Comparison of ENCODE assay signal across 1 cellular context in the genomic region with DNA sequence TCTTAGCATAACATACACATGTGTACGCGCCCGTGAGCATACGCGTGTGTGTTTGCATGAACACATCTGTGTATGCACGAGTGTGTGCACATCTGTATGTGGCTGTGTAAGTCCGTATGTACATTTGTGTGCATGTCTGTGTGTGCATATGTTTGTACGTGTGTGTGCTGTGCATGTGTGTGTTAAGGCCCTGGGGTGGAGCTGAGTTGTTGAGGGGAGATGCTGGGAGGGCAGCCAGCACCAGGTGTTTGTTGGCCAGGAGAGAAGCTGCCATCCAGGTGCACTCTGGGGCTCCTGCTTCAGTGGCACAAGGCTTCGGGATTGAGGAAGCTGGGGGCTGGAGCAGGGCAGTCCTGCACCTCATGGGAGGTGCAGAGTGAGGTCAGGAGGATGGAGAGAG.
TF ChIP-seq lines count a peak whose summit lies in the region.

No MANE protein-coding gene starts in this region.

TF ChIP-seq in H1, 55 proteins besides CTCF, POLR2A, EP300 and RAD21 (continued from another document):
- TF ChIP-seq TAF7 (optimal IDR thresholded peaks at IDR 0.05; ENCODE audit: borderline replicate concordance, low read depth, low read length), result no peak
- TF ChIP-seq FOSL1 (IDR thresholded peaks at IDR 0.05; ENCODE audit: insufficient read depth, low read depth, low read length), result no peak
- no peak for TF ChIP-seq BCL11A (IDR thresholded peaks at IDR 0.05; ENCODE audit: low read depth in 2 of 2, low read length in 2 of 2)
- no peak for TF ChIP-seq SP4 (IDR thresholded peaks at IDR 0.05; ENCODE audit: low read length)
- TF ChIP-seq, protein P1, sequence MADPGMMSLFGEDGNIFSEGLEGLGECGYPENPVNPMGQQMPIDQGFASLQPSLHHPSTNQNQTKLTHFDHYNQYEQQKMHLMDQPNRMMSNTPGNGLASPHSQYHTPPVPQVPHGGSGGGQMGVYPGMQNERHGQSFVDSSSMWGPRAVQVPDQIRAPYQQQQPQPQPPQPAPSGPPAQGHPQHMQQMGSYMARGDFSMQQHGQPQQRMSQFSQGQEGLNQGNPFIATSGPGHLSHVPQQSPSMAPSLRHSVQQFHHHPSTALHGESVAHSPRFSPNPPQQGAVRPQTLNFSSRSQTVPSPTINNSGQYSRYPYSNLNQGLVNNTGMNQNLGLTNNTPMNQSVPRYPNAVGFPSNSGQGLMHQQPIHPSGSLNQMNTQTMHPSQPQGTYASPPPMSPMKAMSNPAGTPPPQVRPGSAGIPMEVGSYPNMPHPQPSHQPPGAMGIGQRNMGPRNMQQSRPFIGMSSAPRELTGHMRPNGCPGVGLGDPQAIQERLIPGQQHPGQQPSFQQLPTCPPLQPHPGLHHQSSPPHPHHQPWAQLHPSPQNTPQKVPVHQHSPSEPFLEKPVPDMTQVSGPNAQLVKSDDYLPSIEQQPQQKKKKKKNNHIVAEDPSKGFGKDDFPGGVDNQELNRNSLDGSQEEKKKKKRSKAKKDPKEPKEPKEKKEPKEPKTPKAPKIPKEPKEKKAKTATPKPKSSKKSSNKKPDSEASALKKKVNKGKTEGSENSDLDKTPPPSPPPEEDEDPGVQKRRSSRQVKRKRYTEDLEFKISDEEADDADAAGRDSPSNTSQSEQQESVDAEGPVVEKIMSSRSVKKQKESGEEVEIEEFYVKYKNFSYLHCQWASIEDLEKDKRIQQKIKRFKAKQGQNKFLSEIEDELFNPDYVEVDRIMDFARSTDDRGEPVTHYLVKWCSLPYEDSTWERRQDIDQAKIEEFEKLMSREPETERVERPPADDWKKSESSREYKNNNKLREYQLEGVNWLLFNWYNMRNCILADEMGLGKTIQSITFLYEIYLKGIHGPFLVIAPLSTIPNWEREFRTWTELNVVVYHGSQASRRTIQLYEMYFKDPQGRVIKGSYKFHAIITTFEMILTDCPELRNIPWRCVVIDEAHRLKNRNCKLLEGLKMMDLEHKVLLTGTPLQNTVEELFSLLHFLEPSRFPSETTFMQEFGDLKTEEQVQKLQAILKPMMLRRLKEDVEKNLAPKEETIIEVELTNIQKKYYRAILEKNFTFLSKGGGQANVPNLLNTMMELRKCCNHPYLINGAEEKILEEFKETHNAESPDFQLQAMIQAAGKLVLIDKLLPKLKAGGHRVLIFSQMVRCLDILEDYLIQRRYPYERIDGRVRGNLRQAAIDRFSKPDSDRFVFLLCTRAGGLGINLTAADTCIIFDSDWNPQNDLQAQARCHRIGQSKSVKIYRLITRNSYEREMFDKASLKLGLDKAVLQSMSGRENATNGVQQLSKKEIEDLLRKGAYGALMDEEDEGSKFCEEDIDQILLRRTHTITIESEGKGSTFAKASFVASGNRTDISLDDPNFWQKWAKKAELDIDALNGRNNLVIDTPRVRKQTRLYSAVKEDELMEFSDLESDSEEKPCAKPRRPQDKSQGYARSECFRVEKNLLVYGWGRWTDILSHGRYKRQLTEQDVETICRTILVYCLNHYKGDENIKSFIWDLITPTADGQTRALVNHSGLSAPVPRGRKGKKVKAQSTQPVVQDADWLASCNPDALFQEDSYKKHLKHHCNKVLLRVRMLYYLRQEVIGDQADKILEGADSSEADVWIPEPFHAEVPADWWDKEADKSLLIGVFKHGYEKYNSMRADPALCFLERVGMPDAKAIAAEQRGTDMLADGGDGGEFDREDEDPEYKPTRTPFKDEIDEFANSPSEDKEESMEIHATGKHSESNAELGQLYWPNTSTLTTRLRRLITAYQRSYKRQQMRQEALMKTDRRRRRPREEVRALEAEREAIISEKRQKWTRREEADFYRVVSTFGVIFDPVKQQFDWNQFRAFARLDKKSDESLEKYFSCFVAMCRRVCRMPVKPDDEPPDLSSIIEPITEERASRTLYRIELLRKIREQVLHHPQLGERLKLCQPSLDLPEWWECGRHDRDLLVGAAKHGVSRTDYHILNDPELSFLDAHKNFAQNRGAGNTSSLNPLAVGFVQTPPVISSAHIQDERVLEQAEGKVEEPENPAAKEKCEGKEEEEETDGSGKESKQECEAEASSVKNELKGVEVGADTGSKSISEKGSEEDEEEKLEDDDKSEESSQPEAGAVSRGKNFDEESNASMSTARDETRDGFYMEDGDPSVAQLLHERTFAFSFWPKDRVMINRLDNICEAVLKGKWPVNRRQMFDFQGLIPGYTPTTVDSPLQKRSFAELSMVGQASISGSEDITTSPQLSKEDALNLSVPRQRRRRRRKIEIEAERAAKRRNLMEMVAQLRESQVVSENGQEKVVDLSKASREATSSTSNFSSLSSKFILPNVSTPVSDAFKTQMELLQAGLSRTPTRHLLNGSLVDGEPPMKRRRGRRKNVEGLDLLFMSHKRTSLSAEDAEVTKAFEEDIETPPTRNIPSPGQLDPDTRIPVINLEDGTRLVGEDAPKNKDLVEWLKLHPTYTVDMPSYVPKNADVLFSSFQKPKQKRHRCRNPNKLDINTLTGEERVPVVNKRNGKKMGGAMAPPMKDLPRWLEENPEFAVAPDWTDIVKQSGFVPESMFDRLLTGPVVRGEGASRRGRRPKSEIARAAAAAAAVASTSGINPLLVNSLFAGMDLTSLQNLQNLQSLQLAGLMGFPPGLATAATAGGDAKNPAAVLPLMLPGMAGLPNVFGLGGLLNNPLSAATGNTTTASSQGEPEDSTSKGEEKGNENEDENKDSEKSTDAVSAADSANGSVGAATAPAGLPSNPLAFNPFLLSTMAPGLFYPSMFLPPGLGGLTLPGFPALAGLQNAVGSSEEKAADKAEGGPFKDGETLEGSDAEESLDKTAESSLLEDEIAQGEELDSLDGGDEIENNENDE (IDR thresholded peaks at IDR 0.05; ENCODE audit: insufficient replicate concordance, low read length), result no peak
- no peak for TF ChIP-seq CHD2 (IDR thresholded peaks at IDR 0.05; ENCODE audit: low read length)
- TF ChIP-seq KDM5A (IDR thresholded peaks at IDR 0.05; ENCODE audit: low read length), result no peak
- no peak for TF ChIP-seq RXRA (IDR thresholded peaks at IDR 0.05; ENCODE audit: insufficient read depth, low read depth, low read length)
- TF ChIP-seq HDAC6 (IDR thresholded peaks at IDR 0.05; ENCODE audit: low read depth, low read length), result no peak
- TF ChIP-seq, protein P2, sequence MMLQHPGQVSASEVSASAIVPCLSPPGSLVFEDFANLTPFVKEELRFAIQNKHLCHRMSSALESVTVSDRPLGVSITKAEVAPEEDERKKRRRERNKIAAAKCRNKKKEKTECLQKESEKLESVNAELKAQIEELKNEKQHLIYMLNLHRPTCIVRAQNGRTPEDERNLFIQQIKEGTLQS (IDR thresholded peaks at IDR 0.05; ENCODE audit: insufficient read depth, low read depth, low read length), result no peak
- TF ChIP-seq PHF8 (conservative IDR thresholded peaks at IDR 0.05; ENCODE audit: low read depth, low read length), result no peak
- no peak for TF ChIP-seq TAF1 (IDR thresholded peaks at IDR 0.05; ENCODE audit: low read depth, low read length)
